20 cellular contexts compared by ENCODE assay signal in genomic region chr11:126479178-126479930, GRCh38.
A peak's percentile ranks its signal among the peaks of the same experiment; 100 is the strongest.
DNase-seq lines count a peak whose midpoint lies in the region; ATAC-seq and TF ChIP-seq lines count a peak whose summit lies in the region.
"Had no signal": no experiment of that assay in that cellular context is flagged by ENCODE, and none has a peak within 500 bp of the region (broad histone marks: within the 10 kb centered on the region; RNA-seq: fewer than 3 reads in every experiment).

No MANE protein-coding gene starts in this region.

- no peak overlapping the region for H2AFZ ChIP-seq in IMR-90 (replicated peaks; ENCODE audit: low read length, poor library complexity)

- POLR2A ChIA-PET in IMR-90 (lab: Charles Lee; ENCODE audit: unreplicated experiment) = no interaction called here

- peaks cover 4% of the 10 kb centered on the region; the same call in 1 of the 2 replicates for H3K9me1 ChIP-seq in IMR-90 (ENCODE audit: insufficient read depth, low read length)

- no peak for TF ChIP-seq POLR2A in IMR-90 (IDR thresholded peaks at IDR 0.05; ENCODE audit: low read depth, low read length)

- WGBS in IMR-90 (ENCODE audit: extremely low coverage in 2 of 2, insufficient read length in 1 of 2), 2 experiments = 85% methylated on average over 13 of the region's 15 CpGs; no CpG with 5 or more reads in 1 of the 2 experiments

- H3K14ac ChIP-seq in IMR-90 (replicated peaks; ENCODE audit: low read depth, low read length) = no peak overlapping the region

- H2BK5ac ChIP-seq in IMR-90 (ENCODE audit: low read depth, low read length, poor library complexity, severe bottlenecking) = no peak overlapping the region

- DNase-seq in T-helper 2 cell treated with Interferon-gamma antibody and Interleukin-4, amounts not matched to agents 5 μg/mL and 100 μg/mL, for 36 hours (ENCODE audit: low spot score) = no peak
- no peak for DNase-seq in T-helper 2 cell
- no peak for DNase-seq in IMR-90
- no peak for DNase-seq in nephron progenitor cell
- DNase-seq in NCI-H2227 (lab: John Stamatoyannopoulos, UW; ENCODE audit: unreplicated experiment) = no peak
- DNase-seq: AML-193, DMS53, EL, GF-D8, NCI-H1092, NCI-H1436, NCI-H187 treated with DMSO at 0.1 percent for 48 hours, NCI-H2107, NCI-H69 had no signal

- no peak overlapping the region for H3K27ac ChIP-seq in IMR-90 (ENCODE audit: insufficient read depth, low read length)
- H3K27ac ChIP-seq: SJSA1 had no signal

- H3K4me3 ChIP-seq in IMR-90 (ENCODE audit: insufficient read depth, low read depth, low read length) = no peak overlapping the region
- H3K4me3 ChIP-seq: K562, SJSA1 had no signal

- H3K4ac ChIP-seq in IMR-90 (ENCODE audit: low read depth, low read length) = peak overlapping the region; percentile 29; the same call in 1 of the 2 replicates

- TF ChIP-seq RAD21 in IMR-90 (IDR thresholded peaks at IDR 0.05; ENCODE audit: low read length) = no peak

- peak overlapping the region; percentile 17 for H3K27ac Mint-ChIP-seq in T-helper 2 cell treated with Interferon-gamma antibody and Interleukin-4, amounts not matched to agents 5 μg/mL and 100 μg/mL, for 36 hours
- H3K27ac Mint-ChIP-seq in nephron progenitor cell = peak overlapping the region; percentile 91

- H3K9me3 ChIP-seq in IMR-90 (ENCODE audit: control insufficient read depth, insufficient read depth, low read length) = no peaks in the 10 kb centered on the region
- H3K9me3 ChIP-seq: SJSA1 had no signal

- TF ChIP-seq CTCF in IMR-90 (conservative IDR thresholded peaks at IDR 0.05; ENCODE audit: low read depth, low read length) (no peak), nephron progenitor cell (IDR thresholded peaks at IDR 0.05) (no peak)

- no peak overlapping the region for H3K4me3 Mint-ChIP-seq in T-helper 2 cell treated with Interferon-gamma antibody and Interleukin-4, amounts not matched to agents 5 μg/mL and 100 μg/mL, for 36 hours
- no peak overlapping the region for H3K4me3 Mint-ChIP-seq in nephron progenitor cell
- H3K4me3 Mint-ChIP-seq: CD14-positive monocyte had no signal

- CTCF ChIA-PET in IMR-90 (lab: Yijun Ruan, JAX) = interaction anchor here (2.2 to 2.4 kb wide), 2 partner anchors 10 to 169 kb away, joined by 11 to 35 read pairs; no protein-coding TSS in a partner anchor

- H3K27me3 ChIP-seq in IMR-90 (ENCODE audit: control insufficient read depth, insufficient read depth, low read length) = no peaks in the 10 kb centered on the region
- H3K27me3 ChIP-seq: SJSA1 had no signal

- H3K4me1 Mint-ChIP-seq in T-helper 2 cell treated with Interferon-gamma antibody and Interleukin-4, amounts not matched to agents 5 μg/mL and 100 μg/mL, for 36 hours (ENCODE audit: low read depth) = peaks cover 13% of the 10 kb centered on the region
- peaks cover 63% of the 10 kb centered on the region for H3K4me1 Mint-ChIP-seq in nephron progenitor cell

- no peak overlapping the region for H4K5ac ChIP-seq in IMR-90 (ENCODE audit: low read depth, low read length)

- H3K27me3 Mint-ChIP-seq in T-helper 2 cell treated with Interferon-gamma antibody and Interleukin-4, amounts not matched to agents 5 μg/mL and 100 μg/mL, for 36 hours (ENCODE audit: low read depth) = no peaks in the 10 kb centered on the region
- H3K27me3 Mint-ChIP-seq in nephron progenitor cell (ENCODE audit: low read depth, poor library complexity) = peaks cover 8% of the 10 kb centered on the region

- peaks cover 11% of the 10 kb centered on the region for H3K4me1 ChIP-seq in IMR-90 (ENCODE audit: control insufficient read depth, insufficient read depth, low read length)

- H2BK120ac ChIP-seq in IMR-90 (ENCODE audit: low read depth, low read length) = no peak overlapping the region

- no peak overlapping the region for H2AK5ac ChIP-seq in IMR-90 (ENCODE audit: low read depth, low read length)

- H4K91ac ChIP-seq in IMR-90 (ENCODE audit: insufficient read depth, low read depth, low read length) = no peak overlapping the region; the same call in 1 of the 2 replicates

- H3K9me3 Mint-ChIP-seq in T-helper 2 cell treated with Interferon-gamma antibody and Interleukin-4, amounts not matched to agents 5 μg/mL and 100 μg/mL, for 36 hours = no peaks in the 10 kb centered on the region
- H3K9me3 Mint-ChIP-seq in nephron progenitor cell = no peaks in the 10 kb centered on the region

- H3K9ac ChIP-seq in IMR-90 (ENCODE audit: low read depth, low read length) = no peak overlapping the region

- H3K4me2 ChIP-seq in IMR-90 (ENCODE audit: low read depth, low read length) = no peak overlapping the region

- no peak overlapping the region; the same call in 1 of the 2 replicates for H3K23ac ChIP-seq in IMR-90 (ENCODE audit: low read depth, low read length)

- intact Hi-C loops in IMR-90 (cut with micrococcal nuclease) = no loop called here

- H4K20me1 ChIP-seq in IMR-90 (ENCODE audit: insufficient read depth, low read length) = no peaks in the 10 kb centered on the region

- H3K56ac ChIP-seq in IMR-90 (ENCODE audit: extremely low read depth, insufficient read depth, low read length) = no peak overlapping the region

- no peak for ATAC-seq in IMR-90 (ENCODE audit: low read depth)
- ATAC-seq in GM19467 (IDR thresholded peaks at IDR 0.05; ENCODE audit: unreplicated experiment) = no peak
- no peak for ATAC-seq in HG03025 (IDR thresholded peaks at IDR 0.05; ENCODE audit: low FRiP score, unreplicated experiment)
- ATAC-seq: K562, Panc1 had no signal

- dilution Hi-C loops in IMR-90 (cut with HindIII; ENCODE audit: low sequenced_read_pairs, unreplicated experiment) = no loop called here

- peak overlapping the region; percentile 70 for H2AK9ac ChIP-seq in IMR-90 (replicated peaks; ENCODE audit: low read depth, low read length, poor library complexity)

- H3K79me1 ChIP-seq in IMR-90 (ENCODE audit: low read depth in 1 of 2, low read length in 2 of 2) = no peaks in the 10 kb centered on the region

- no peak overlapping the region for H2BK15ac ChIP-seq in IMR-90 (ENCODE audit: low read depth, low read length)

- H3K36me3 ChIP-seq in IMR-90 (ENCODE audit: control insufficient read depth, insufficient read depth, low read length) = no peaks in the 10 kb centered on the region
- H3K36me3 ChIP-seq: SJSA1 had no signal

- no peaks in the 10 kb centered on the region for H3K36me3 Mint-ChIP-seq in T-helper 2 cell treated with Interferon-gamma antibody and Interleukin-4, amounts not matched to agents 5 μg/mL and 100 μg/mL, for 36 hours (ENCODE audit: low read depth)
- H3K36me3 Mint-ChIP-seq in nephron progenitor cell (ENCODE audit: low read depth) = no peaks in the 10 kb centered on the region
- H3K36me3 Mint-ChIP-seq: CD14-positive monocyte had no signal

- no peak overlapping the region for H3K18ac ChIP-seq in IMR-90 (ENCODE audit: low read depth, low read length)

- H2BK20ac ChIP-seq in IMR-90 (ENCODE audit: low read depth, low read length) = no peak overlapping the region

- H4K8ac ChIP-seq in IMR-90 (ENCODE audit: low read depth in 2 of 2, low read length in 2 of 2) = peak overlapping the region; percentile 31 to 73; a peak in 1 of 4 replicates

- BruUV-seq in IMR-90 (replicated peaks; lab: Mats Ljungman, UMichigan) = no TSS peak

- in situ Hi-C loops in IMR-90 (cut with MboI; ENCODE audit: low sequenced_read_pairs) = no loop called here

TF ChIP-seq in IMR-90, 13 proteins besides CTCF, POLR2A, EP300 and RAD21:
- no peak for TF ChIP-seq ELK1 (IDR thresholded peaks at IDR 0.05; ENCODE audit: borderline replicate concordance, low read depth, low read length)
- TF ChIP-seq FOS (IDR thresholded peaks at IDR 0.05; ENCODE audit: low read depth, low read length) = no peak
- TF ChIP-seq CHD1 (IDR thresholded peaks at IDR 0.05; ENCODE audit: low read depth, low read length) = no peak
